ENCODE assay signal across 18 cellular contexts in the genomic region with DNA sequence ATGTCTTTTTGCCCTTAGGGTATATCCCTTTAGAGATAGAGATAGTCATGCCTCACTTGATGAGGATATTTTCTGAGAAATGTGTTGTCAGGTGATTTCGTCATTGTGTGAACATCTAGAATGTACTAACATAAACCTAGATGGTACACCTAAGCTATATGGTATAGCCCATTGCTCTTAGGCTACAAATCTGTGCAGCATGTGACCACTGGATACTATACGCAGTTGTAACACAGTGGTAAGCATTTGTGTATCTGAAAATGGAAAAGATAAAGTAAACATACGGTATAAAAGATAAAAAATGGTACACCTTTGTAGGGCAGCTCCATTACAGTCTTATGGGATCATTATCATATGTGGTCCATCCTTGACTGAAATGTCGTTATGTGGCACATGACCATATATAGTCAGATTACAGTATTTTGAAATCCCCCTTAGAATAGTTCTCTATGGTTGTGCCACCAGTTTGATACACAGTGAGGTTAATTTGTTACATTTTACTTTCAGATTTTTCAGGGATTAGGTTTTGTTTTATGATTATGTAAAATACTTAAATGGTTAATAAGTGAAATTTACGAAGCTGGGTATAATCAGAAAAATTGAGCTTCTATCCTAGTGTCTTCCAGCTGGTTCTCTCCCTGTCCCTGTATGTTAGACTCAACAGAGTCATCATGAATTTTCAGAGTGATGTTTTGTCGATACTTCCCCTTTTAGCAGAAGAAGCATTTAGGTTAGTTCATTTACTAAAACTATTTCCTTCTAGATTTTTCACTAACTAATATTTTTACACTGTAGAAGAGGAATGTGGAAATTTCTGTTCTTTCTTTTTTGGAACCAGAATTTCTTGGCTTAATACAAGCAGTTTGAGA. TPM values are rescaled to one million over a fixed set of nuclear protein-coding genes. Genes with fewer than 3 reads are reported as not detected.
DNase-seq lines count a peak whose midpoint lies in the region; ATAC-seq, FAIRE-seq and TF ChIP-seq lines count a peak whose summit lies in the region.
"Had no signal": no experiment of that assay in that cellular context is flagged by ENCODE, and none has a peak within 500 bp of the region (broad histone marks: within the 10 kb centered on the region; RNA-seq: fewer than 3 reads in every experiment).

No MANE protein-coding gene starts in this region.

- no peak overlapping the region for H3K9ac ChIP-seq in kidney (ENCODE audit: low read length in 2 of 2)

- no peak overlapping the region for H3K4me3 ChIP-seq in kidney (ENCODE audit: low read length in 2 of 2)
- H3K4me3 ChIP-seq: pancreas had no signal

- peak overlapping the region; percentile 95 for H3K27ac Mint-ChIP-seq in activated T-cell treated with anti-CD3 and anti-CD28 coated beads, Interleukin-2, amount 50 U/mL, for 72 hours
- peak overlapping the region; percentile 38 for H3K27ac Mint-ChIP-seq in activated T-helper 17 cell treated with anti-CD3 and anti-CD28 coated beads, Interleukin-2, amount 50 U/mL, for 72 hours
- H3K27ac Mint-ChIP-seq in stimulated activated naive B cell treated with anti-CD40 and anti-IgM and Interleukin-4, amounts not matched to agents 10 μg/mL and 1 μg/mL and 100 μg/mL, for 72 hours: peak overlapping the region; percentile 71
- H3K27ac Mint-ChIP-seq: activated CD4-positive, alpha-beta T cell treated with anti-CD3 and anti-CD28 coated beads, Interleukin-2, amount 10 ng/mL, durations not matched to agents 24 days and 14 days had no signal

- no peak overlapping the region for H3K27ac ChIP-seq in kidney (ENCODE audit: low read depth in 2 of 2, low read length in 2 of 2)
- H3K27ac ChIP-seq: pancreas had no signal

- ATAC-seq in activated T-cell treated with anti-CD3 and anti-CD28 coated beads, Interleukin-2, amount 50 U/mL, for 72 hours (replicated peaks in 1 of 2): peak; percentile 64 to 96
- no peak for ATAC-seq in activated T-cell treated with anti-CD3 and anti-CD28 coated beads, Interleukin-2, amount 50 U/mL, for 4 hours
- peak; percentile 69 for ATAC-seq in activated T-helper 17 cell treated with anti-CD3 and anti-CD28 coated beads, Interleukin-2, amount 50 U/mL, for 72 hours (replicated peaks)
- ATAC-seq in stimulated activated naive B cell treated with anti-CD40 and anti-IgM and Interleukin-4, amounts not matched to agents 10 μg/mL and 1 μg/mL and 100 μg/mL, for 72 hours (replicated peaks): peak; percentile 79 to 85
- ATAC-seq in HG02973 (IDR thresholded peaks at IDR 0.05; ENCODE audit: unreplicated experiment): no peak
- ATAC-seq: SK-N-SH treated with all-trans-retinoic acid at 6 μM for 48 hours had no signal

- intact Hi-C loops in kidney (cut with DNase I): no loop called here

- peaks cover 0 to 2% of the 10 kb centered on the region in 2 donors for H3K9me3 Mint-ChIP-seq in activated T-cell treated with anti-CD3 and anti-CD28 coated beads, Interleukin-2, amount 50 U/mL, for 72 hours
- H3K9me3 Mint-ChIP-seq in activated T-cell treated with anti-CD3 and anti-CD28 coated beads, Interleukin-2, amount 50 U/mL, for 4 hours: peaks cover 3% of the 10 kb centered on the region
- no peaks in the 10 kb centered on the region for H3K9me3 Mint-ChIP-seq in activated T-helper 17 cell treated with anti-CD3 and anti-CD28 coated beads, Interleukin-2, amount 50 U/mL, for 72 hours
- H3K9me3 Mint-ChIP-seq in stimulated activated naive B cell treated with anti-CD40 and anti-IgM and Interleukin-4, amounts not matched to agents 10 μg/mL and 1 μg/mL and 100 μg/mL, for 72 hours: peaks cover 1 to 4% of the 10 kb centered on the region in 2 donors
- H3K9me3 Mint-ChIP-seq: activated CD4-positive, alpha-beta T cell treated with anti-CD3 and anti-CD28 coated beads, Interleukin-2, amount 10 ng/mL, durations not matched to agents 24 days and 14 days had no signal

- H3K27me3 Mint-ChIP-seq in activated T-cell treated with anti-CD3 and anti-CD28 coated beads, Interleukin-2, amount 50 U/mL, for 72 hours (ENCODE audit: low read depth): no peaks in the 10 kb centered on the region
- no peaks in the 10 kb centered on the region for H3K27me3 Mint-ChIP-seq in activated T-cell treated with anti-CD3 and anti-CD28 coated beads, Interleukin-2, amount 50 U/mL, for 4 hours (ENCODE audit: low read depth)
- no peaks in the 10 kb centered on the region for H3K27me3 Mint-ChIP-seq in activated T-helper 17 cell treated with anti-CD3 and anti-CD28 coated beads, Interleukin-2, amount 50 U/mL, for 72 hours
- no peaks in the 10 kb centered on the region for H3K27me3 Mint-ChIP-seq in stimulated activated naive B cell treated with anti-CD40 and anti-IgM and Interleukin-4, amounts not matched to agents 10 μg/mL and 1 μg/mL and 100 μg/mL, for 72 hours
- H3K27me3 Mint-ChIP-seq: activated CD4-positive, alpha-beta T cell treated with anti-CD3 and anti-CD28 coated beads, Interleukin-2, amount 10 ng/mL, durations not matched to agents 24 days and 14 days had no signal

- peaks cover 74% of the 10 kb centered on the region for H3K4me1 Mint-ChIP-seq in activated T-cell treated with anti-CD3 and anti-CD28 coated beads, Interleukin-2, amount 50 U/mL, for 72 hours (ENCODE audit: low read depth)
- H3K4me1 Mint-ChIP-seq in activated T-cell treated with anti-CD3 and anti-CD28 coated beads, Interleukin-2, amount 50 U/mL, for 4 hours (ENCODE audit: low read depth): peaks cover 69% of the 10 kb centered on the region
- peaks cover 34% of the 10 kb centered on the region for H3K4me1 Mint-ChIP-seq in activated T-helper 17 cell treated with anti-CD3 and anti-CD28 coated beads, Interleukin-2, amount 50 U/mL, for 72 hours
- H3K4me1 Mint-ChIP-seq in stimulated activated naive B cell treated with anti-CD40 and anti-IgM and Interleukin-4, amounts not matched to agents 10 μg/mL and 1 μg/mL and 100 μg/mL, for 72 hours: peaks cover 28 to 52% of the 10 kb centered on the region in 2 donors

- no peaks in the 10 kb centered on the region for H3K9me3 ChIP-seq in kidney (ENCODE audit: control insufficient read depth in 1 of 2, low read length in 2 of 2)
- H3K9me3 ChIP-seq: pancreas had no signal

- peak overlapping the region; percentile 42 to 63 for H3K4me3 Mint-ChIP-seq in activated T-cell treated with anti-CD3 and anti-CD28 coated beads, Interleukin-2, amount 50 U/mL, for 72 hours
- H3K4me3 Mint-ChIP-seq in activated T-cell treated with anti-CD3 and anti-CD28 coated beads, Interleukin-2, amount 50 U/mL, for 4 hours: no peak overlapping the region
- peak overlapping the region; percentile 22 for H3K4me3 Mint-ChIP-seq in activated T-helper 17 cell treated with anti-CD3 and anti-CD28 coated beads, Interleukin-2, amount 50 U/mL, for 72 hours
- peak overlapping the region in 1 of 2 donors; percentile 3 for H3K4me3 Mint-ChIP-seq in stimulated activated naive B cell treated with anti-CD40 and anti-IgM and Interleukin-4, amounts not matched to agents 10 μg/mL and 1 μg/mL and 100 μg/mL, for 72 hours
- H3K4me3 Mint-ChIP-seq: activated CD4-positive, alpha-beta T cell treated with anti-CD3 and anti-CD28 coated beads, Interleukin-2, amount 10 ng/mL, durations not matched to agents 24 days and 14 days had no signal

- no peak for FAIRE-seq in kidney (lab: Jason Lieb, UNC)
- FAIRE-seq: GM12891, pancreas had no signal

- no peak for TF ChIP-seq CTCF in kidney (IDR thresholded peaks at IDR 0.05; ENCODE audit: borderline replicate concordance, extremely low read depth, insufficient read depth)

- no peak for DNase-seq in activated T-cell treated with anti-CD3 and anti-CD28 coated beads, Interleukin-2, amount 50 U/mL, for 72 hours
- no peak for DNase-seq in activated T-cell treated with anti-CD3 and anti-CD28 coated beads, Interleukin-2, amount 50 U/mL, for 4 hours
- peak; percentile 62 to 66 for DNase-seq in Kasumi-1 (lab: John Stamatoyannopoulos, UW)
- no peak for DNase-seq in stimulated activated naive B cell treated with anti-CD40 and anti-IgM and Interleukin-4, amounts not matched to agents 10 μg/mL and 1 μg/mL and 100 μg/mL, for 72 hours
- no peak for DNase-seq in kidney
- no peak for DNase-seq in NCI-H1417 treated with DMSO at 0.1 percent for 48 hours (lab: John Stamatoyannopoulos, UW)
- DNase-seq: ACHN; activated CD4-positive, alpha-beta T cell treated with anti-CD3 and anti-CD28 coated beads, Interleukin-2, amount 10 ng/mL, durations not matched to agents 24 days and 14 days; DMS53; HCEC 1CT; mesenchymal stem cell; NCI-H146; NCI-H524; pancreas had no signal

- H3K36me3 ChIP-seq in kidney (ENCODE audit: control insufficient read depth in 1 of 2, insufficient read depth in 2 of 2, low read length in 2 of 2): no peaks in the 10 kb centered on the region
- H3K36me3 ChIP-seq: pancreas had no signal

- H3K4me1 ChIP-seq in kidney (ENCODE audit: control insufficient read depth in 1 of 2, insufficient read depth in 1 of 2, low read depth in 1 of 2, low read length in 2 of 2): peaks cover 13 to 22% of the 10 kb centered on the region in 2 donors

- H3K36me3 Mint-ChIP-seq in activated T-cell treated with anti-CD3 and anti-CD28 coated beads, Interleukin-2, amount 50 U/mL, for 72 hours (ENCODE audit: insufficient read depth in 2 of 2): peaks cover 4 to 10% of the 10 kb centered on the region in 2 donors
- peaks cover 16% of the 10 kb centered on the region for H3K36me3 Mint-ChIP-seq in activated T-cell treated with anti-CD3 and anti-CD28 coated beads, Interleukin-2, amount 50 U/mL, for 4 hours (ENCODE audit: insufficient read depth)
- H3K36me3 Mint-ChIP-seq in activated T-helper 17 cell treated with anti-CD3 and anti-CD28 coated beads, Interleukin-2, amount 50 U/mL, for 72 hours (ENCODE audit: low read depth): peaks cover 31% of the 10 kb centered on the region
- H3K36me3 Mint-ChIP-seq in stimulated activated naive B cell treated with anti-CD40 and anti-IgM and Interleukin-4, amounts not matched to agents 10 μg/mL and 1 μg/mL and 100 μg/mL, for 72 hours: peaks cover 6 to 26% of the 10 kb centered on the region in 2 donors

RNA-seq across cellular contexts. Expression of gene SETD5, which starts 12.8 kb away (rescaled TPM):
- 100 to 1,000 TPM; 158 to 173 TPM for total RNA-seq in activated T-cell treated with anti-CD3 and anti-CD28 coated beads, Interleukin-2, amount 50 U/mL, for 72 hours
- 10 to 100 TPM; 67.3 to 78.1 (median 71.8) TPM for total RNA-seq in activated T-cell treated with anti-CD3 and anti-CD28 coated beads, Interleukin-2, amount 50 U/mL, for 4 hours
- total RNA-seq in activated T-helper 17 cell treated with anti-CD3 and anti-CD28 coated beads, Interleukin-2, amount 50 U/mL, for 72 hours: 100 to 1,000 TPM; 107 to 148 TPM
- 112 TPM for total RNA-seq in kidney
- 12.1 TPM for polyA plus RNA-seq in kidney (ENCODE audit: insufficient read depth, low read depth, low replicate concordance)

RNA-seq across cellular contexts. Expression of gene THUMPD3, which starts 47.4 kb away (rescaled TPM):
- total RNA-seq in activated T-cell treated with anti-CD3 and anti-CD28 coated beads, Interleukin-2, amount 50 U/mL, for 72 hours: 10 to 100 TPM; 56.0 to 65.5 TPM
- 10 to 100 TPM; 69.0 to 77.4 (median 73.1) TPM for total RNA-seq in activated T-cell treated with anti-CD3 and anti-CD28 coated beads, Interleukin-2, amount 50 U/mL, for 4 hours
- 10 to 100 TPM; 46.2 to 53.9 TPM for total RNA-seq in activated T-helper 17 cell treated with anti-CD3 and anti-CD28 coated beads, Interleukin-2, amount 50 U/mL, for 72 hours
- 44.1 TPM for total RNA-seq in kidney
- polyA plus RNA-seq in kidney (ENCODE audit: insufficient read depth, low read depth, low replicate concordance): 31.9 TPM

Comparison
In these comparisons a context has a peak if more than half of its experiments do, and no peak if none do; other contexts are left out.
1. ATAC-seq: peak in activated T-cell treated with anti-CD3 and anti-CD28 coated beads, Interleukin-2, amount 50 U/mL, for 72 hours (2 of 2), activated T-helper 17 cell treated with anti-CD3 and anti-CD28 coated beads, Interleukin-2, amount 50 U/mL, for 72 hours (single experiment) and stimulated activated naive B cell treated with anti-CD40 and anti-IgM and Interleukin-4, amounts not matched to agents 10 μg/mL and 1 μg/mL and 100 μg/mL, for 72 hours (2 of 2); none in activated T-cell treated with anti-CD3 and anti-CD28 coated beads, Interleukin-2, amount 50 U/mL, for 4 hours (0 of 2) and HG02973 (single experiment).
2. DNase-seq: peak in Kasumi-1 (2 of 2); none in activated T-cell treated with anti-CD3 and anti-CD28 coated beads, Interleukin-2, amount 50 U/mL, for 72 hours (0 of 2), activated T-cell treated with anti-CD3 and anti-CD28 coated beads, Interleukin-2, amount 50 U/mL, for 4 hours (single experiment), stimulated activated naive B cell treated with anti-CD40 and anti-IgM and Interleukin-4, amounts not matched to agents 10 μg/mL and 1 μg/mL and 100 μg/mL, for 72 hours (single experiment), kidney (single experiment) and NCI-H1417 treated with DMSO at 0.1 percent for 48 hours (single experiment).
3. H3K27ac Mint-ChIP-seq: peak in every context shown above with its lines; median percentile 95 in activated T-cell treated with anti-CD3 and anti-CD28 coated beads, Interleukin-2, amount 50 U/mL, for 72 hours; 71 in stimulated activated naive B cell treated with anti-CD40 and anti-IgM and Interleukin-4, amounts not matched to agents 10 μg/mL and 1 μg/mL and 100 μg/mL, for 72 hours; 38 in activated T-helper 17 cell treated with anti-CD3 and anti-CD28 coated beads, Interleukin-2, amount 50 U/mL, for 72 hours.